Comparison of ENCODE assay signal across 9 cellular contexts in genomic region chr6:166330612-166331011, GRCh38. TPM values are rescaled to one million over a fixed set of nuclear protein-coding genes. Genes with fewer than 3 reads are reported as not detected.
DNase-seq lines count a peak whose midpoint lies in the region; ATAC-seq, FAIRE-seq and TF ChIP-seq lines count a peak whose summit lies in the region.
"Had no signal": no experiment of that assay in that cellular context is flagged by ENCODE, and none has a peak within 500 bp of the region (broad histone marks: within the 10 kb centered on the region; RNA-seq: fewer than 3 reads in every experiment).

No MANE protein-coding gene starts in this region.

- peak; percentile 51 for DNase-seq in dermis blood vessel endothelial cell
- peak; percentile 98 for DNase-seq in islet precursor cell
- DNase-seq in small intestine, result peak; percentile 60
- no peak for DNase-seq in NCI-H2081 treated with DMSO at 0.1 percent for 48 hours (lab: John Stamatoyannopoulos, UW)
- no peak for DNase-seq in GM03348 (ENCODE audit: low spot score)
- DNase-seq in amniotic stem cell (lab: John Stamatoyannopoulos, UW), result no peak
- DNase-seq: effector CD4-positive, alpha-beta T cell had no signal

- H3K4me3 ChIP-seq in small intestine (ENCODE audit: low read depth in 1 of 2, low read length in 2 of 2), result no peak overlapping the region

- ATAC-seq in HG02884 (IDR thresholded peaks at IDR 0.05; ENCODE audit: unreplicated experiment), result no peak

- peaks cover 0 to 3% of the 10 kb centered on the region in 2 donors for H3K36me3 ChIP-seq in small intestine (ENCODE audit: control insufficient read depth in 2 of 2, insufficient read depth in 2 of 2, low read length in 2 of 2)

- peak; percentile 38; the same call in 1 of the 2 replicates for TF ChIP-seq RAD21 in Ishikawa (IDR thresholded peaks at IDR 0.05; ENCODE audit: low read depth)

- peaks cover 3 to 10% of the 10 kb centered on the region in 2 donors for H3K4me1 ChIP-seq in small intestine (ENCODE audit: control insufficient read depth in 2 of 2, insufficient read depth in 1 of 2, low read depth in 1 of 2, low read length in 1 of 2)

- no peak overlapping the region for H3K27ac ChIP-seq in small intestine (ENCODE audit: low read depth in 1 of 2, low read length in 1 of 2)

- no peaks in the 10 kb centered on the region for H3K9me3 ChIP-seq in small intestine (ENCODE audit: control insufficient read depth, low read depth)

- whole genome bisulfite sequencing in small intestine, 3 donors, result 43 to 48% (median 44%) methylated on average over 11 of the region's 11 CpGs

- FAIRE-seq in small intestine (lab: Jason Lieb, UNC), result no peak

- no peaks in the 10 kb centered on the region for H3K27me3 ChIP-seq in small intestine (ENCODE audit: control insufficient read depth in 2 of 2, insufficient read depth in 2 of 2, low read length in 2 of 2)

- TF ChIP-seq EP300 in Ishikawa (IDR thresholded peaks at IDR 0.05; ENCODE audit: borderline replicate concordance), result no peak

TF ChIP-seq in Ishikawa, 13 proteins besides CTCF, POLR2A, EP300 and RAD21:
- TF ChIP-seq ZBTB7A (IDR thresholded peaks at IDR 0.05; ENCODE audit: low read depth) (no peak), NFIC (IDR thresholded peaks at IDR 0.05) (peak; percentile 86)

RNA-seq across cellular contexts. Expression of gene SFT2D1, which starts 11.7 kb away (rescaled TPM):
- 18.1 and 31.8 TPM in 2 replicates for total RNA-seq in dermis blood vessel endothelial cell
- 100 to 1,000 TPM in 1 of 3 donors, 10 to 100 TPM in 2; 32.4 to 113 (median 47.4) TPM for polyA plus RNA-seq in small intestine

RNA-seq across cellular contexts. Expression of gene PRR18, which starts 22.4 kb away (rescaled TPM):
- total RNA-seq in dermis blood vessel endothelial cell, result not detected in 2 replicates
- polyA plus RNA-seq in small intestine, result under 1 TPM in 2 of 3 donors, not detected in 1; 0.43 to 0.45 TPM

RNA-seq across cellular contexts. Expression of gene MPC1, which starts 52.1 kb away (rescaled TPM):
- 15.1 and 19.0 TPM in 2 replicates for total RNA-seq in dermis blood vessel endothelial cell
- 100 to 1,000 TPM in 2 of 3 donors, 10 to 100 TPM in 1; 99.5 to 213 (median 130) TPM for polyA plus RNA-seq in small intestine

Comparison
In these comparisons a context has a peak if more than half of its experiments do, and no peak if none do; other contexts are left out.
1. DNase-seq: peak in dermis blood vessel endothelial cell (single experiment), islet precursor cell (single experiment) and small intestine (single experiment); none in NCI-H2081 treated with DMSO at 0.1 percent for 48 hours (single experiment), GM03348 (single experiment) and amniotic stem cell (single experiment).